12 cellular contexts compared by ENCODE assay signal in genomic region chr4:182861346-182861745, GRCh38. TPM values are rescaled to one million over a fixed set of nuclear protein-coding genes. Genes with fewer than 3 reads are reported as not detected.
A peak's percentile ranks its signal among the peaks of the same experiment; 100 is the strongest.
DNase-seq lines count a peak whose midpoint lies in the region; ATAC-seq and TF ChIP-seq lines count a peak whose summit lies in the region.
"Had no signal": no experiment of that assay in that cellular context is flagged by ENCODE, and none has a peak within 500 bp of the region (broad histone marks: within the 10 kb centered on the region; RNA-seq: fewer than 3 reads in every experiment).

No MANE protein-coding gene starts in this region.

- H3K27me3 ChIP-seq in thyroid gland, result no peaks in the 10 kb centered on the region

- H3K27ac Mint-ChIP-seq in chondrocyte (ENCODE audit: unreplicated experiment) (no peak overlapping the region), neural crest cell (ENCODE audit: unreplicated experiment) (peak overlapping the region; percentile 43)
- H3K27ac Mint-ChIP-seq: CD4-positive, alpha-beta memory T cell; HFFc6 had no signal

- no peak overlapping the region for H3K4me3 ChIP-seq in thyroid gland (replicated peaks in 1 of 3)
- H3K4me3 ChIP-seq: GM23248, HAP-1 had no signal

- intact Hi-C loops in thyroid gland (cut with DNase I), result no loop called here

- DNase-seq in chondrocyte (ENCODE audit: low spot score) (peak; percentile 43), neural crest cell (ENCODE audit: low read depth, low spot score) (no peak), thyroid gland (no peak), T-helper 1 cell (no peak)
- no peak for DNase-seq in stimulated activated CD4-positive, alpha-beta T cell treated with anti-CD3 and anti-CD28 coated beads, Interleukin-2, amount 100 ng/mL, for 24 hours
- DNase-seq: Calu3; CD4-positive, alpha-beta memory T cell; DND-41; GM23248; HFFc6 had no signal

- no peaks in the 10 kb centered on the region for H3K27me3 Mint-ChIP-seq in chondrocyte (ENCODE audit: low read depth)
- no peaks in the 10 kb centered on the region for H3K27me3 Mint-ChIP-seq in neural crest cell (ENCODE audit: low read depth)
- H3K27me3 Mint-ChIP-seq: CD4-positive, alpha-beta memory T cell had no signal

- WGBS in thyroid gland, 2 donors, result 80 to 87% methylated on average over 9 to 10 of the region's 10 CpGs

- H3K9me3 Mint-ChIP-seq in chondrocyte (ENCODE audit: low read depth), result peaks cover 6% of the 10 kb centered on the region
- H3K9me3 Mint-ChIP-seq in neural crest cell, result peaks cover 3% of the 10 kb centered on the region
- H3K9me3 Mint-ChIP-seq: HFFc6 had no signal

- no peak for TF ChIP-seq POLR2A in thyroid gland (IDR thresholded peaks at IDR 0.05)

- H3K9me3 ChIP-seq in thyroid gland, result no peaks in the 10 kb centered on the region
- H3K9me3 ChIP-seq: HAP-1 had no signal

- H3K27ac ChIP-seq in thyroid gland, result peak overlapping the region; percentile 71 to 92 (median 91)
- H3K27ac ChIP-seq: GM23248 had no signal

- H3K4me1 Mint-ChIP-seq in chondrocyte (ENCODE audit: low read depth), result peaks cover 15% of the 10 kb centered on the region
- peaks cover 19% of the 10 kb centered on the region for H3K4me1 Mint-ChIP-seq in neural crest cell
- H3K4me1 Mint-ChIP-seq: CD4-positive, alpha-beta memory T cell had no signal

- H3K4me3 Mint-ChIP-seq in chondrocyte (ENCODE audit: unreplicated experiment) (no peak overlapping the region), neural crest cell (no peak overlapping the region)
- H3K4me3 Mint-ChIP-seq: CD4-positive, alpha-beta memory T cell; HFFc6 had no signal

- no peak for TF ChIP-seq CTCF in chondrocyte (IDR thresholded peaks at IDR 0.05)
- TF ChIP-seq CTCF in neural crest cell (conservative IDR thresholded peaks at IDR 0.05), result no peak
- TF ChIP-seq CTCF in thyroid gland (IDR thresholded peaks at IDR 0.05), result no peak

- no peak for ATAC-seq in GM18498 (IDR thresholded peaks at IDR 0.05; ENCODE audit: unreplicated experiment)

- H3K4me1 ChIP-seq in thyroid gland, result peaks cover 26 to 32% of the 10 kb centered on the region in 2 donors

- H3K36me3 ChIP-seq in thyroid gland, result no peaks in the 10 kb centered on the region
- H3K36me3 ChIP-seq: HAP-1 had no signal

- no peaks in the 10 kb centered on the region for H3K36me3 Mint-ChIP-seq in chondrocyte (ENCODE audit: low read depth)
- no peaks in the 10 kb centered on the region for H3K36me3 Mint-ChIP-seq in neural crest cell (ENCODE audit: low read depth)

RNA-seq across cellular contexts. Expression of gene DCTD, which starts 55.8 kb away (rescaled TPM):
- total RNA-seq in chondrocyte (127 to 131 TPM (median 130 TPM) in 3 replicates), neural crest cell (120 and 122 TPM in 2 replicates), thyroid gland (100 to 1,000 TPM in 3 of 4 donors, 10 to 100 TPM in 1; 99.3 to 150 (median 119) TPM)
